In the genomic region with DNA sequence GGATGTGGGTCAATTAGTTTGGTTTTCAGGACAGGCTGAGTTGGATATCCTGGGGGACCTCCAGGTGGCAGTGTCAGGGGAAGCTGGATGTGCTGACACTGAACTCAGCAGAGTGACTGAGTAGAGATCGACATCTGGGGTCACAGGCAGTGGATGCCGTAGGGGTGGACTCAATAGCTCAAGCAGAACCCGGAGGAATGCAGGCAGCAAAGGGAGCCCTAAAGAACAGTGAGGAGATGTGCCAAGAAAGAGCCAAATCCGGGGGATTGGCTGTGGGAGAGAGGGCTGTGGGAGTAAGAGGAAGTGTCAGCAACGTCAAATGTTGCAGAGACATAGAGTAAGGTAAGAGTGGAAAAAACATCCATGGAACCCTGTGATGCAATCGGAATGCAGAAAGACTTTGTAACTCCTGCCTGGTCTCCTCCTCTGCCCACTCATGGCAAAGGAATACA, we compare ENCODE assay signal across 11 cellular contexts. TPM values are rescaled to one million over a fixed set of nuclear protein-coding genes. Genes with fewer than 3 reads are reported as not detected.
DNase-seq lines count a peak whose midpoint lies in the region; ATAC-seq and TF ChIP-seq lines count a peak whose summit lies in the region.
"Had no signal": no experiment of that assay in that cellular context is flagged by ENCODE, and none has a peak within 500 bp of the region (broad histone marks: within the 10 kb centered on the region; RNA-seq: fewer than 3 reads in every experiment).

No MANE protein-coding gene starts in this region.

- H3K4me1 ChIP-seq in neural progenitor cell (no peaks in the 10 kb centered on the region), A673 (ENCODE audit: insufficient read depth, low read length, poor library complexity, severe bottlenecking) (no peaks in the 10 kb centered on the region)

- no peak overlapping the region for H3K27ac ChIP-seq in brain microvascular endothelial cell
- H3K27ac ChIP-seq in neural progenitor cell: no peak overlapping the region
- H3K27ac ChIP-seq in A673 (ENCODE audit: low read depth, low read length, poor library complexity, severe bottlenecking): no peak overlapping the region

- H3K27me3 Mint-ChIP-seq in neural progenitor cell (ENCODE audit: insufficient read depth, low read depth): no peaks in the 10 kb centered on the region

- no peak for DNase-seq in GM06990 (ENCODE audit: extremely low read depth, insufficient read length)
- DNase-seq in LNCaP clone FGC (ENCODE audit: low read depth): no peak
- DNase-seq in brain microvascular endothelial cell: no peak
- no peak for DNase-seq in neural progenitor cell (ENCODE audit: low spot score)
- DNase-seq in NCI-H1930 (lab: John Stamatoyannopoulos, UW): no peak
- no peak for DNase-seq in activated T-cell treated with anti-CD3 and anti-CD28 coated beads, Interleukin-2, amount 50 U/mL, for 48 hours
- no peak for DNase-seq in A673 (ENCODE audit: low spot score)
- DNase-seq: anterior cingulate cortex, Calu3 had no signal

- no peak overlapping the region for H3K4me3 Mint-ChIP-seq in neural progenitor cell

- H3K9me3 ChIP-seq in neural progenitor cell (ENCODE audit: low read depth) (no peaks in the 10 kb centered on the region), A673 (ENCODE audit: low read depth, low read length, poor library complexity, severe bottlenecking) (no peaks in the 10 kb centered on the region)

- H3K4me2 ChIP-seq in neural progenitor cell: no peak overlapping the region

- POLR2A ChIA-PET in A673 (lab: Charles Lee; ENCODE audit: low non-redundant PET): no interaction called here

- no TSS peak for BruUV-seq in A673 (replicated peaks; lab: Mats Ljungman, UMichigan)

- TF ChIP-seq CTCF in GM06990 (IDR thresholded peaks at IDR 0.05; ENCODE audit: insufficient read depth, low read length, poor library complexity, severe bottlenecking) (peak; percentile 23), LNCaP clone FGC (IDR thresholded peaks at IDR 0.05; ENCODE audit: control insufficient read depth, extremely low read depth, insufficient read depth) (peak; percentile 29; the same call in 1 of the 2 replicates), brain microvascular endothelial cell (IDR thresholded peaks at IDR 0.05; ENCODE audit: low read depth, low read length, missing control alignments) (peak; percentile 48), neural progenitor cell (IDR thresholded peaks at IDR 0.05) (peak; percentile 9), A673 (conservative IDR thresholded peaks at IDR 0.05; ENCODE audit: low read depth, low read length) (no peak)

- peaks cover 2% of the 10 kb centered on the region for H3K4me1 Mint-ChIP-seq in neural progenitor cell

- no peaks in the 10 kb centered on the region for H3K36me3 ChIP-seq in GM06990 (ENCODE audit: control insufficient read depth, insufficient read depth, low read length)
- no peaks in the 10 kb centered on the region for H3K36me3 ChIP-seq in brain microvascular endothelial cell (replicated peaks)
- H3K36me3 ChIP-seq in neural progenitor cell: no peaks in the 10 kb centered on the region
- H3K36me3 ChIP-seq in A673 (ENCODE audit: insufficient read depth, low read length, poor library complexity, severe bottlenecking): no peaks in the 10 kb centered on the region

- in situ Hi-C loops in brain microvascular endothelial cell (cut with HindIII; ENCODE audit: low pct_ligation_motif_present, low sequenced_read_pairs): no loop called here

- no peaks in the 10 kb centered on the region for H4K20me1 ChIP-seq in neural progenitor cell (ENCODE audit: low read depth)

- no peak for ATAC-seq in HG03097 (IDR thresholded peaks at IDR 0.05; ENCODE audit: low FRiP score, unreplicated experiment)

- no peak overlapping the region for H3K27ac Mint-ChIP-seq in neural progenitor cell

- H3K4me3 ChIP-seq in GM06990 (replicated peaks; ENCODE audit: low read depth, low read length) (no peak overlapping the region), LNCaP clone FGC (ENCODE audit: low read depth, low read length) (no peak overlapping the region), brain microvascular endothelial cell (ENCODE audit: low read depth, low read length) (no peak overlapping the region), neural progenitor cell (no peak overlapping the region), A673 (ENCODE audit: low read depth, low read length, poor library complexity, severe bottlenecking) (no peak overlapping the region)

- H3K9ac ChIP-seq in neural progenitor cell: no peak overlapping the region

- H3K9me3 Mint-ChIP-seq in neural progenitor cell: no peaks in the 10 kb centered on the region

- no peaks in the 10 kb centered on the region for H3K36me3 Mint-ChIP-seq in neural progenitor cell

- intact Hi-C loops in A673 (cut with micrococcal nuclease; ENCODE audit: unreplicated experiment): no loop called here

- no peaks in the 10 kb centered on the region for H3F3A ChIP-seq in neural progenitor cell (ENCODE audit: low read depth)

- no peaks in the 10 kb centered on the region for H3K79me2 ChIP-seq in neural progenitor cell (ENCODE audit: low read depth)

- CTCF ChIA-PET in A673 (lab: Charles Lee): no interaction called here

- H3K27me3 ChIP-seq in GM06990 (replicated peaks; ENCODE audit: control insufficient read depth, insufficient read depth, low read length) (no peaks in the 10 kb centered on the region; the same call in 1 of the 2 replicates), brain microvascular endothelial cell (replicated peaks) (no peaks in the 10 kb centered on the region), neural progenitor cell (no peaks in the 10 kb centered on the region), A673 (replicated peaks; ENCODE audit: insufficient read depth, low read depth, low read length, poor library complexity) (no peaks in the 10 kb centered on the region)

- no peak overlapping the region for H2AFZ ChIP-seq in neural progenitor cell (replicated peaks)

RNA-seq across cellular contexts. Expression of a gene that starts 11.8 kb away (rescaled TPM):
- total RNA-seq in neural progenitor cell (ENCODE audit: low replicate concordance): not detected in 2 replicates
- not detected in 2 replicates for total RNA-seq in A673 (2021)
- total RNA-seq: Calu3 had no signal

RNA-seq across cellular contexts. Expression of a gene that starts 24.5 kb away (rescaled TPM):
- total RNA-seq in neural progenitor cell (ENCODE audit: low replicate concordance): not detected in 2 replicates
- not detected in 2 replicates for total RNA-seq in A673 (2021)
- total RNA-seq: Calu3, endothelial cell of umbilical vein had no signal

RNA-seq across cellular contexts. Expression of a gene that starts 41.3 kb away (rescaled TPM):
- not detected in 2 replicates for total RNA-seq in neural progenitor cell (ENCODE audit: low replicate concordance)
- total RNA-seq in A673 (2021): not detected in 2 replicates
- total RNA-seq: Calu3, endothelial cell of umbilical vein had no signal
